Comparison of ENCODE assay signal across 8 cellular contexts in genomic region chr5:109688999-109689739, GRCh38. TPM values are rescaled to one million over a fixed set of nuclear protein-coding genes. Genes with fewer than 3 reads are reported as not detected.
DNase-seq lines count a peak whose midpoint lies in the region; ATAC-seq and TF ChIP-seq lines count a peak whose summit lies in the region.

No MANE protein-coding gene starts in this region.

- no peaks in the 10 kb centered on the region for H3K36me3 ChIP-seq in vagina

- DNase-seq in NCI-H146 (lab: John Stamatoyannopoulos, UW) (peak; percentile 70), T-helper 1 cell (peak; percentile 62 to 91 (median 69)), amniotic stem cell (lab: John Stamatoyannopoulos, UW) (peak; percentile 76), left ventricle myocardium superior (peak; percentile 95), pulmonary artery endothelial cell (ENCODE audit: low read depth, low spot score) (peak; percentile 63), vagina (ENCODE audit: extremely low spot score in 2 of 2) (peak in 1 of 2 donors; percentile 95)

- H3K27me3 ChIP-seq in vagina = no peaks in the 10 kb centered on the region

- peak; percentile 92 for TF ChIP-seq POLR2A in GM15510 (IDR thresholded peaks at IDR 0.05; ENCODE audit: borderline replicate concordance, extremely low read depth, insufficient read length)
- peak in 1 of 2 donors; percentile 89 for TF ChIP-seq POLR2A in vagina (IDR thresholded peaks at IDR 0.05)

- TF ChIP-seq CTCF in vagina (IDR thresholded peaks at IDR 0.05) = no peak

- peaks cover 30% of the 10 kb centered on the region for H3K4me1 ChIP-seq in vagina

- ATAC-seq in HG02840 (IDR thresholded peaks at IDR 0.05; ENCODE audit: low FRiP score, unreplicated experiment) (peak; percentile 80), left ventricle myocardium superior (peak; percentile 94)

- H3K27ac ChIP-seq in vagina = peak overlapping the region; percentile 88

- peak overlapping the region; percentile 64 to 92 for H3K4me3 ChIP-seq in vagina

- intact Hi-C loops in left ventricle myocardium superior (cut with micrococcal nuclease) (no loop called here), vagina (cut with DNase I) (no loop called here)

- peaks cover 6% of the 10 kb centered on the region for H3K9me3 ChIP-seq in vagina

RNA-seq across cellular contexts. Expression of gene MAN2A1, which starts 0.6 kb away (rescaled TPM):
- total RNA-seq in left ventricle myocardium superior = 8.1 TPM
- 85.7 and 114 TPM in 2 replicates for total RNA-seq in pulmonary artery endothelial cell
- 33.9 TPM for total RNA-seq in vagina
